In the genomic region with DNA sequence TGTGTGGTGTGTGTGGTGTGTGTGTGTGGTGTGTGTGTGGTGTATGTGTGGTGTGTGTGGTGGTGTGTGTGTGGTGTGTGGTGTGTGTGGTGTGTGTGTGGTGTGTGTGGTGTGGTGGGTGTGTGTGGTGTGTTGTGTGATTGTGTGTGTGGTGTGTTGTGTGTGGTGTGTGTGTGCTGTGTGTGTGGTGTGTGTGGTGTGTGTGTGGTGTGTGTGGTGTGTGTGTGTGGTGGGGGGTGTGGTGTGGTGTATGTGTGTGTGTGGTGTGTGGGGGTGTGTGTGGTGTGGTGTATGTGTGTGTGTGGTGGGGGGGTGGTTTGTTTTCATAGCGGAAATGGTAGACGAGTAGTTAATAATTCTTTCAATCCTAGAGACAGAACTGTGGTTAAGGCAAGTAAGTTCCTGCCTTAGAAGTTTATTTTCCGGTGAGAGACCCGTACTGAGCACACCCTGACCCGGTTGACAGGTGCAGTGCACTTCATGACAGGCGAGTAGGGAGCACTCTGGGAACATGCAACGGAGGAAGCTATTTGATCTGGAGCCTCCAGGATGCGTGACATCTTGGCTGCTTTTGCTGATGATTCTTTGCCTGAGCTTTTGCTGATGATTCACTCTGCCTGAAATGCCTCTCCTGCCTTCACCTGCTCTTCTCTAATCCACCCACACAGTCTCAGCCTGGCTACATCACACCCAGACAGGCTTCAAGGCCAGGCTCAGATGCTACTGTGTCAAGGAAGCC, we compare ENCODE assay signal across 8 cellular contexts. TPM values are rescaled to one million over a fixed set of nuclear protein-coding genes. Genes with fewer than 3 reads are reported as not detected.
DNase-seq lines count a peak whose midpoint lies in the region; ATAC-seq, FAIRE-seq and TF ChIP-seq lines count a peak whose summit lies in the region.

No MANE protein-coding gene starts in this region.

- no peaks in the 10 kb centered on the region for H3K36me3 ChIP-seq in CD4-positive, alpha-beta memory T cell (ENCODE audit: insufficient read depth, low read length)
- H3K36me3 ChIP-seq in astrocyte (ENCODE audit: insufficient read depth, low read length) = no peaks in the 10 kb centered on the region
- H3K36me3 ChIP-seq in BE2C = no peaks in the 10 kb centered on the region

- peaks cover 21 to 55% (median 43%) of the 10 kb centered on the region in 4 donors for H3K4me1 Mint-ChIP-seq in CD4-positive, alpha-beta memory T cell
- peaks cover 24% of the 10 kb centered on the region for H3K4me1 Mint-ChIP-seq in astrocyte (ENCODE audit: low read depth, unreplicated experiment)

- no peak overlapping the region for H2AFZ ChIP-seq in astrocyte (ENCODE audit: low read depth, low read length)

- ATAC-seq in GM21423 (IDR thresholded peaks at IDR 0.05; ENCODE audit: unreplicated experiment) = peak; percentile 68

- no peaks in the 10 kb centered on the region for H3K36me3 Mint-ChIP-seq in CD4-positive, alpha-beta memory T cell
- no peaks in the 10 kb centered on the region for H3K36me3 Mint-ChIP-seq in astrocyte (ENCODE audit: low read depth, unreplicated experiment)

- no peak overlapping the region for H3K9ac ChIP-seq in astrocyte (ENCODE audit: low read length)

- H3K9me3 Mint-ChIP-seq in CD4-positive, alpha-beta memory T cell = peaks cover 0 to 2% (median 0%) of the 10 kb centered on the region in 8 donors
- H3K9me3 Mint-ChIP-seq in astrocyte (ENCODE audit: unreplicated experiment) = peaks cover 1% of the 10 kb centered on the region

- TF ChIP-seq CTCF in astrocyte (IDR thresholded peaks at IDR 0.05; ENCODE audit: insufficient read depth, low read depth, low read length) = no peak
- no peak for TF ChIP-seq CTCF in BE2C (IDR thresholded peaks at IDR 0.05; ENCODE audit: low read depth, low read length)

- POLR2A ChIA-PET in CD4-positive, alpha-beta memory T cell (lab: Charles Lee; ENCODE audit: partially characterized antibody) = no interaction called here

- H3K27me3 ChIP-seq in CD4-positive, alpha-beta memory T cell (ENCODE audit: insufficient read depth, low read length) = no peaks in the 10 kb centered on the region
- H3K27me3 ChIP-seq in astrocyte (ENCODE audit: insufficient read depth, low read length) = peaks cover 11% of the 10 kb centered on the region
- no peaks in the 10 kb centered on the region; the same call in 1 of the 2 replicates for H3K27me3 ChIP-seq in BE2C

- no peak overlapping the region for H3K27ac ChIP-seq in CD4-positive, alpha-beta memory T cell (ENCODE audit: low read depth, low read length)
- no peak overlapping the region for H3K27ac ChIP-seq in astrocyte (ENCODE audit: low read depth, low read length)

- H3K4me2 ChIP-seq in astrocyte (ENCODE audit: low read length) = no peak overlapping the region

- peaks cover 44% of the 10 kb centered on the region for H3K4me1 ChIP-seq in CD4-positive, alpha-beta memory T cell (ENCODE audit: insufficient read depth, low read length)
- peaks cover 4% of the 10 kb centered on the region for H3K4me1 ChIP-seq in astrocyte (ENCODE audit: insufficient read depth, low read length)
- no peaks in the 10 kb centered on the region for H3K4me1 ChIP-seq in BE2C

- peak; percentile 55 to 63 (median 56) for DNase-seq in CD4-positive, alpha-beta memory T cell
- DNase-seq in HTR-8/SVneo (ENCODE audit: insufficient read length, low spot score) (no peak), astrocyte (ENCODE audit: low read depth) (peak; percentile 51), middle frontal gyrus (ENCODE audit: extremely low spot score, low spot score) (no peak), HUDEP-2 (lab: John Stamatoyannopoulos, UW; ENCODE audit: unreplicated experiment in 76 of 76) (no peak), BE2C (no peak)
- peak; percentile 4 to 13 for DNase-seq in stimulated activated CD4-positive, alpha-beta T cell treated with anti-CD3 and anti-CD28 coated beads, Interleukin-1b, Interleukin-23, amount 100 ng/mL, for 4 hours (ENCODE audit: low read depth in 2 of 2)

- no peaks in the 10 kb centered on the region for H3K79me2 ChIP-seq in astrocyte (ENCODE audit: insufficient read depth, low read length)

- peak overlapping the region in 7 of 8 donors; percentile 60 to 79 (median 70) for H3K4me3 Mint-ChIP-seq in CD4-positive, alpha-beta memory T cell
- H3K4me3 Mint-ChIP-seq in astrocyte (ENCODE audit: unreplicated experiment) = no peak overlapping the region

- intact Hi-C loops in CD4-positive, alpha-beta memory T cell (cut with micrococcal nuclease) = no loop called here

- FAIRE-seq in HTR-8/SVneo (lab: Jason Lieb, UNC) = peak; percentile 100
- peak; percentile 47 for FAIRE-seq in astrocyte (lab: Jason Lieb, UNC)

- H4K20me1 ChIP-seq in astrocyte (ENCODE audit: insufficient read depth, low read length) = no peaks in the 10 kb centered on the region

- peak overlapping the region in 1 of 2 donors; percentile 25 for H3K4me3 ChIP-seq in CD4-positive, alpha-beta memory T cell (ENCODE audit: low read length in 2 of 2)
- H3K4me3 ChIP-seq in astrocyte (ENCODE audit: insufficient read depth, low read depth, low read length) (no peak overlapping the region), BE2C (ENCODE audit: low read depth, low read length) (no peak overlapping the region)

- H3K27me3 Mint-ChIP-seq in CD4-positive, alpha-beta memory T cell = peaks cover 5 to 6% of the 10 kb centered on the region in 2 donors
- H3K27me3 Mint-ChIP-seq in astrocyte (ENCODE audit: low read depth, unreplicated experiment) = peaks cover 5% of the 10 kb centered on the region

- CTCF ChIA-PET in CD4-positive, alpha-beta memory T cell (lab: Charles Lee; ENCODE audit: partially characterized antibody) = interaction anchor here (5.4 kb wide), 1 partner anchor 39 kb away, joined by 24 read pairs; no protein-coding TSS in a partner anchor

- H3K27ac Mint-ChIP-seq in CD4-positive, alpha-beta memory T cell = peak overlapping the region in 6 of 7 donors; percentile 50 to 98 (median 86)
- H3K27ac Mint-ChIP-seq in astrocyte (ENCODE audit: unreplicated experiment) = peak overlapping the region; percentile 9

- H3K9me3 ChIP-seq in CD4-positive, alpha-beta memory T cell (ENCODE audit: control insufficient read depth in 1 of 2, low read length in 2 of 2) = no peaks in the 10 kb centered on the region
- no peaks in the 10 kb centered on the region for H3K9me3 ChIP-seq in astrocyte (ENCODE audit: insufficient read depth, low read depth, low read length)
- H3K9me3 ChIP-seq in BE2C = no peaks in the 10 kb centered on the region

RNA-seq across cellular contexts. Expression of a gene that starts 21.7 kb away (rescaled TPM):
- total RNA-seq in CD4-positive, alpha-beta memory T cell = not detected
- not detected for polyA plus RNA-seq in CD4-positive, alpha-beta memory T cell
- total RNA-seq in astrocyte = 0.07 and 0.14 TPM in 2 replicates
- polyA plus RNA-seq in BE2C (2012; ENCODE audit: insufficient read depth, insufficient read length, low read depth) = 0.22 TPM

Comparison
In these comparisons a context has a peak if more than half of its experiments do, and no peak if none do; other contexts are left out.
1. DNase-seq: peak in CD4-positive, alpha-beta memory T cell (5 of 5), astrocyte (single experiment) and stimulated activated CD4-positive, alpha-beta T cell treated with anti-CD3 and anti-CD28 coated beads, Interleukin-1b, Interleukin-23, amount 100 ng/mL, for 4 hours (2 of 2); none in HTR-8/SVneo (single experiment), middle frontal gyrus (single experiment), HUDEP-2 (0 of 76) and BE2C (single experiment).